7 cellular contexts compared by ENCODE assay signal in the genomic region with DNA sequence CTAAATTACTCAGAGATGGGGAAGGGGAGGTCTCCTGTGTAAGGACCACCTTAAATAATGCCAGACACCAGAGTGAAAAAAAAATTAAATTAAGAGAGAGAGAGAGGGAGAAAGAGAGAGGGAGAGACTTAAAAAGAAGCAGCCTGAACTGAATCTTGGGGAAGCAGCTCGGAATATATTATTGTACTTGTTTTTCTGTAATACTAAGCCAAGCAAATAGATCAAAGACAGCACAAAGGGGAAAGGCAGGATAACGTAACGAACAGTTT. TPM values are rescaled to one million over a fixed set of nuclear protein-coding genes. Genes with fewer than 3 reads are reported as not detected.
A peak's percentile ranks its signal among the peaks of the same experiment; 100 is the strongest.
DNase-seq lines count a peak whose midpoint lies in the region; ATAC-seq and TF ChIP-seq lines count a peak whose summit lies in the region.

No MANE protein-coding gene starts in this region.

- H3K9ac ChIP-seq in HUES48 (ENCODE audit: low read depth, low read length): no peak overlapping the region

- H3K27me3 ChIP-seq in HUES48 (ENCODE audit: control insufficient read depth, insufficient read depth, low read length) (peaks cover 92% of the 10 kb centered on the region), kidney epithelial cell (ENCODE audit: control insufficient read depth, insufficient read depth, low read length) (no peaks in the 10 kb centered on the region)

- no peaks in the 10 kb centered on the region for H3K36me3 ChIP-seq in HUES48 (ENCODE audit: control insufficient read depth, insufficient read depth, low read length)
- no peaks in the 10 kb centered on the region for H3K36me3 ChIP-seq in kidney epithelial cell (ENCODE audit: control insufficient read depth, insufficient read depth, low read length)

- TF ChIP-seq CTCF in kidney epithelial cell (IDR thresholded peaks at IDR 0.05; ENCODE audit: insufficient read depth, low read length, poor library complexity, severe bottlenecking): no peak

- H3K27me3 Mint-ChIP-seq in activated naive CD8-positive, alpha-beta T cell treated with anti-CD3 and anti-CD28 coated beads, Interleukin-2, amount 50 U/mL, for 24 hours: peaks cover 24% of the 10 kb centered on the region
- peaks cover 46% of the 10 kb centered on the region for H3K27me3 Mint-ChIP-seq in stimulated activated naive CD8-positive, alpha-beta T cell treated with anti-CD3 and anti-CD28 coated beads, Interleukin-15, amount 100 ng/mL, for 72 hours

- peak overlapping the region; percentile 91 for H3K4me3 Mint-ChIP-seq in activated naive CD8-positive, alpha-beta T cell treated with anti-CD3 and anti-CD28 coated beads, Interleukin-2, amount 50 U/mL, for 24 hours
- H3K4me3 Mint-ChIP-seq in stimulated activated naive CD8-positive, alpha-beta T cell treated with anti-CD3 and anti-CD28 coated beads, Interleukin-15, amount 100 ng/mL, for 72 hours: peak overlapping the region; percentile 87 to 88

- no peak for DNase-seq in activated naive CD8-positive, alpha-beta T cell treated with anti-CD3 and anti-CD28 coated beads, Interleukin-2, amount 50 U/mL, for 24 hours
- no peak for DNase-seq in kidney epithelial cell (ENCODE audit: low read depth)
- DNase-seq in stimulated activated naive CD8-positive, alpha-beta T cell treated with anti-CD3 and anti-CD28 coated beads, Interleukin-15, amount 100 ng/mL, for 72 hours: no peak

- H3K36me3 Mint-ChIP-seq in activated naive CD8-positive, alpha-beta T cell treated with anti-CD3 and anti-CD28 coated beads, Interleukin-2, amount 50 U/mL, for 24 hours (ENCODE audit: low read depth): peaks cover 9% of the 10 kb centered on the region

- peak overlapping the region; percentile 93 for H3K27ac Mint-ChIP-seq in activated naive CD8-positive, alpha-beta T cell treated with anti-CD3 and anti-CD28 coated beads, Interleukin-2, amount 50 U/mL, for 24 hours
- peak overlapping the region; percentile 23 to 72 for H3K27ac Mint-ChIP-seq in stimulated activated naive CD8-positive, alpha-beta T cell treated with anti-CD3 and anti-CD28 coated beads, Interleukin-15, amount 100 ng/mL, for 72 hours

- H3K9me3 ChIP-seq in HUES48 (ENCODE audit: control insufficient read depth, insufficient read depth, low read length): no peaks in the 10 kb centered on the region

- ATAC-seq in activated naive CD8-positive, alpha-beta T cell treated with anti-CD3 and anti-CD28 coated beads, Interleukin-2, amount 50 U/mL, for 24 hours: no peak
- no peak for ATAC-seq in stimulated activated naive CD8-positive, alpha-beta T cell treated with anti-CD3 and anti-CD28 coated beads, Interleukin-15, amount 100 ng/mL, for 72 hours
- ATAC-seq in HG03342 (IDR thresholded peaks at IDR 0.05; ENCODE audit: unreplicated experiment) (no peak), GM19328 (IDR thresholded peaks at IDR 0.05; ENCODE audit: unreplicated experiment) (no peak), GM18520 (IDR thresholded peaks at IDR 0.05; ENCODE audit: unreplicated experiment) (no peak)

- H3K9me3 Mint-ChIP-seq in activated naive CD8-positive, alpha-beta T cell treated with anti-CD3 and anti-CD28 coated beads, Interleukin-2, amount 50 U/mL, for 24 hours: no peaks in the 10 kb centered on the region
- H3K9me3 Mint-ChIP-seq in stimulated activated naive CD8-positive, alpha-beta T cell treated with anti-CD3 and anti-CD28 coated beads, Interleukin-15, amount 100 ng/mL, for 72 hours: no peaks in the 10 kb centered on the region

- no peak overlapping the region for H3K27ac ChIP-seq in HUES48 (ENCODE audit: low read depth, low read length)

- peaks cover 71% of the 10 kb centered on the region for H3K4me1 ChIP-seq in HUES48 (ENCODE audit: control insufficient read depth, insufficient read depth, low read length)

- H3K4me1 Mint-ChIP-seq in activated naive CD8-positive, alpha-beta T cell treated with anti-CD3 and anti-CD28 coated beads, Interleukin-2, amount 50 U/mL, for 24 hours: peaks cover 51% of the 10 kb centered on the region
- peaks cover 31% of the 10 kb centered on the region for H3K4me1 Mint-ChIP-seq in stimulated activated naive CD8-positive, alpha-beta T cell treated with anti-CD3 and anti-CD28 coated beads, Interleukin-15, amount 100 ng/mL, for 72 hours

- H3K4me3 ChIP-seq in HUES48 (ENCODE audit: low read depth, low read length) (peak overlapping the region; percentile 58), kidney epithelial cell (ENCODE audit: low read depth, low read length) (peak overlapping the region; percentile 73)

RNA-seq across cellular contexts. Expression of a gene that starts 4.6 kb away (rescaled TPM):
- 14.7 and 15.7 TPM in 2 replicates for total RNA-seq in kidney epithelial cell
